In the genomic region with DNA sequence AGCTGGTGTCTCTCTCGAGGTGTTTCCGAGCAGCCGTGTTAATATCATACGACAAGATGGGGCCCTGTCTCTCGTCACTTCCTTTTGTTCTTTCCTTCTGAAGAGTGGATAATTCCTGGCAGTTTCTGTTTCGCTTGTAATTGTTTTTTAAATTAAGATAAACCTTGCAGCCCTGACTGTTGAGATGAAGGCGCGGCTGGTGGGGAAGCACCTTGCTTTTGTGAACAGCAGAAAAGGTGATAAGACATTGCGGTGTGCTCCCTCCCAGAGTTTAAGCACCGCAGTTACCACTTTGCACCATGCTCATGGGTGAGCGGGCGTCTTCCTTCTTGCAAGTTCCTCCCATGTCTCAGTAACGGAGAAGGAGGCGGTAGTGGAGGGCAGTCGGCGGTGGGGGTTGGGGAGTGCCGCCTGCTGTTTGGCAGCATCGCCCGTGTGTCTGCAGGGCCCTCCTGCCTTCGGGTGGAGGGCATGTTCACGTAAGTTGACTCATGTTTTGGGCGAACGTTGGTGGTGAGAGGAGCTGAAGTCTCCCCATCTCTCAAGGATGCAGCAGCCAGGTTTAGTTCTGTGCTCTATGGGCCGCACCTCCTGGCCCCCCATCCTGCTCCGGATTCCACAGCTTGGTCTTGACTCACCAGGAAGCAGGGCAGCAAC, we compare ENCODE assay signal across 10 cellular contexts.
DNase-seq lines count a peak whose midpoint lies in the region; ATAC-seq and TF ChIP-seq lines count a peak whose summit lies in the region.
"Had no signal": no experiment of that assay in that cellular context is flagged by ENCODE, and none has a peak within 500 bp of the region (broad histone marks: within the 10 kb centered on the region; RNA-seq: fewer than 3 reads in every experiment).

No MANE protein-coding gene starts in this region.

- peak overlapping the region; percentile 7 for H4K91ac ChIP-seq in mesenchymal stem cell (ENCODE audit: low read length)

- no peak overlapping the region for H3K14ac ChIP-seq in mesenchymal stem cell (ENCODE audit: low read length in 2 of 2)

- H2AK5ac ChIP-seq in mesenchymal stem cell (ENCODE audit: low read length, severe bottlenecking) = no peak overlapping the region

- no peak overlapping the region for H3K4ac ChIP-seq in mesenchymal stem cell (ENCODE audit: low read depth in 1 of 2, low read length in 2 of 2)

- no peak overlapping the region for H3K4me2 ChIP-seq in mesenchymal stem cell (ENCODE audit: low read length, poor library complexity, severe bottlenecking)

- no peak overlapping the region for H2BK12ac ChIP-seq in mesenchymal stem cell (ENCODE audit: low read length in 2 of 2)

- H3K79me1 ChIP-seq in mesenchymal stem cell (replicated peaks; ENCODE audit: low read length, poor library complexity, severe bottlenecking) = no peaks in the 10 kb centered on the region

- H3K4me3 ChIP-seq in mesenchymal stem cell (ENCODE audit: insufficient read depth in 1 of 2, low read depth in 1 of 2, low read length in 2 of 2) (no peak overlapping the region), transverse colon (no peak overlapping the region)
- H3K4me3 ChIP-seq: mucosa of descending colon, suprapubic skin had no signal

- H3K9me3 Mint-ChIP-seq in T-helper 1 cell treated with Interleukin-12 subunit alpha and Interleukin-12 subunit beta and Interleukin-4 antibody, amounts not matched to agents 30 μg/mL and 1 μg/mL, for 36 hours = peaks cover 8% of the 10 kb centered on the region
- peaks cover 5% of the 10 kb centered on the region for H3K9me3 Mint-ChIP-seq in activated T-helper 17 cell treated with anti-CD3 and anti-CD28 coated beads, Interleukin-2, amount 50 U/mL, for 72 hours

- H3K36me3 Mint-ChIP-seq in T-helper 1 cell treated with Interleukin-12 subunit alpha and Interleukin-12 subunit beta and Interleukin-4 antibody, amounts not matched to agents 30 μg/mL and 1 μg/mL, for 36 hours (ENCODE audit: low read depth) = peaks cover 5% of the 10 kb centered on the region
- no peaks in the 10 kb centered on the region for H3K36me3 Mint-ChIP-seq in activated T-helper 17 cell treated with anti-CD3 and anti-CD28 coated beads, Interleukin-2, amount 50 U/mL, for 72 hours (ENCODE audit: low read depth)

- in situ Hi-C loops in transverse colon (cut with MboI; ENCODE audit: low pct_ligation_motif_present in 1 of 4, low pct_unique_long_range_greater_than_20kb in 1 of 4, low sequenced_read_pairs in 3 of 4) = no loop called here

- 69% methylated on average over 25 of the region's 25 CpGs for WGBS in mesenchymal stem cell
- 36 to 54% methylated on average over 12 to 25 of the region's 25 CpGs for WGBS in transverse colon (ENCODE audit: low coverage in 1 of 2), 2 donors

- H3K4me3 Mint-ChIP-seq in T-helper 1 cell treated with Interleukin-12 subunit alpha and Interleukin-12 subunit beta and Interleukin-4 antibody, amounts not matched to agents 30 μg/mL and 1 μg/mL, for 36 hours = peak overlapping the region; percentile 84
- peak overlapping the region; percentile 54 for H3K4me3 Mint-ChIP-seq in activated T-helper 17 cell treated with anti-CD3 and anti-CD28 coated beads, Interleukin-2, amount 50 U/mL, for 72 hours

- no peak for TF ChIP-seq POLR2A in transverse colon (IDR thresholded peaks at IDR 0.05)

- H3K27ac ChIP-seq in mesenchymal stem cell (ENCODE audit: low read length, poor library complexity, severe bottlenecking) (no peak overlapping the region), transverse colon (no peak overlapping the region)
- H3K27ac ChIP-seq: suprapubic skin had no signal

- H3K9me3 ChIP-seq in mesenchymal stem cell (ENCODE audit: control insufficient read depth, low read length) = no peaks in the 10 kb centered on the region
- peaks cover 0 to 4% of the 10 kb centered on the region in 2 donors for H3K9me3 ChIP-seq in transverse colon
- H3K9me3 ChIP-seq: suprapubic skin had no signal

- no peak overlapping the region for H3K23ac ChIP-seq in mesenchymal stem cell (ENCODE audit: low read length in 2 of 2)

- H3K27me3 ChIP-seq in mesenchymal stem cell (ENCODE audit: control insufficient read depth in 1 of 2, insufficient read depth in 1 of 2, low read length in 2 of 2) = peaks cover 17 to 19% of the 10 kb centered on the region in 2 experiments
- no peaks in the 10 kb centered on the region for H3K27me3 ChIP-seq in transverse colon

- no peak overlapping the region for H2AFZ ChIP-seq in mesenchymal stem cell (ENCODE audit: low read depth, low read length)

- no peak for DNase-seq in mesenchymal stem cell
- DNase-seq in stimulated activated CD8-positive, alpha-beta memory T cell treated with anti-CD3 and anti-CD28 coated beads, Interleukin-4, amount 100 ng/mL, for 24 hours (ENCODE audit: low read depth) = peak; percentile 17
- no peak for DNase-seq in DMS 273 treated with DMSO at 0.1 percent for 48 hours (lab: John Stamatoyannopoulos, UW)
- DNase-seq in amygdala (lab: John Stamatoyannopoulos, UW) = no peak
- DNase-seq in transverse colon = no peak
- DNase-seq: mucosa of descending colon had no signal

- no peak overlapping the region for H2BK15ac ChIP-seq in mesenchymal stem cell (ENCODE audit: low read depth, poor library complexity, severe bottlenecking)

- H3K18ac ChIP-seq in mesenchymal stem cell (ENCODE audit: low read depth in 1 of 2, low read length in 2 of 2) = no peak overlapping the region

- H2BK5ac ChIP-seq in mesenchymal stem cell (ENCODE audit: low read depth, low read length, poor library complexity, severe bottlenecking) = no peak overlapping the region

- H3K27ac Mint-ChIP-seq in T-helper 1 cell treated with Interleukin-12 subunit alpha and Interleukin-12 subunit beta and Interleukin-4 antibody, amounts not matched to agents 30 μg/mL and 1 μg/mL, for 36 hours = peak overlapping the region; percentile 93
- no peak overlapping the region for H3K27ac Mint-ChIP-seq in activated T-helper 17 cell treated with anti-CD3 and anti-CD28 coated beads, Interleukin-2, amount 50 U/mL, for 72 hours

- peaks cover 15% of the 10 kb centered on the region for H3K4me1 Mint-ChIP-seq in T-helper 1 cell treated with Interleukin-12 subunit alpha and Interleukin-12 subunit beta and Interleukin-4 antibody, amounts not matched to agents 30 μg/mL and 1 μg/mL, for 36 hours (ENCODE audit: low read depth)
- no peaks in the 10 kb centered on the region for H3K4me1 Mint-ChIP-seq in activated T-helper 17 cell treated with anti-CD3 and anti-CD28 coated beads, Interleukin-2, amount 50 U/mL, for 72 hours

- H3K27me3 Mint-ChIP-seq in T-helper 1 cell treated with Interleukin-12 subunit alpha and Interleukin-12 subunit beta and Interleukin-4 antibody, amounts not matched to agents 30 μg/mL and 1 μg/mL, for 36 hours (ENCODE audit: low read depth) = no peaks in the 10 kb centered on the region
- H3K27me3 Mint-ChIP-seq in activated T-helper 17 cell treated with anti-CD3 and anti-CD28 coated beads, Interleukin-2, amount 50 U/mL, for 72 hours = no peaks in the 10 kb centered on the region

- ATAC-seq in activated T-helper 17 cell treated with anti-CD3 and anti-CD28 coated beads, Interleukin-2, amount 50 U/mL, for 72 hours (replicated peaks) = peak; percentile 37
- no peak for ATAC-seq in GM18868 (IDR thresholded peaks at IDR 0.05; ENCODE audit: unreplicated experiment)
- ATAC-seq: mucosa of descending colon had no signal

- no peak overlapping the region for H3K9ac ChIP-seq in mesenchymal stem cell (ENCODE audit: low read length)

- TF ChIP-seq EP300 in transverse colon (IDR thresholded peaks at IDR 0.05; ENCODE audit: low read depth) = no peak

- no peak overlapping the region for H2BK120ac ChIP-seq in mesenchymal stem cell (ENCODE audit: low read depth, low read length)

- intact Hi-C loops in transverse colon (cut with DNase I; ENCODE audit: low total_unique reads) = no loop called here

- H4K8ac ChIP-seq in mesenchymal stem cell (ENCODE audit: low read length) = no peak overlapping the region

- no peak for TF ChIP-seq CTCF in transverse colon (IDR thresholded peaks at IDR 0.05)

- H3K4me1 ChIP-seq in mesenchymal stem cell (ENCODE audit: control insufficient read depth, insufficient read depth, low read depth, low read length) = peaks cover 8% of the 10 kb centered on the region
- H3K4me1 ChIP-seq in transverse colon = no peaks in the 10 kb centered on the region

- no peaks in the 10 kb centered on the region for H3K36me3 ChIP-seq in mesenchymal stem cell (ENCODE audit: control insufficient read depth in 1 of 2, insufficient read depth in 2 of 2, low read depth in 1 of 2, low read length in 2 of 2)
- H3K36me3 ChIP-seq in transverse colon = no peaks in the 10 kb centered on the region
- H3K36me3 ChIP-seq: suprapubic skin had no signal
